11 cellular contexts compared by ENCODE assay signal in genomic region chr7:27134392-27134791, GRCh38. TPM values are rescaled to one million over a fixed set of nuclear protein-coding genes. Genes with fewer than 3 reads are reported as not detected.
DNase-seq lines count a peak whose midpoint lies in the region; ATAC-seq and TF ChIP-seq lines count a peak whose summit lies in the region.
"Had no signal": no experiment of that assay in that cellular context is flagged by ENCODE, and none has a peak within 500 bp of the region (broad histone marks: within the 10 kb centered on the region; RNA-seq: fewer than 3 reads in every experiment).

No MANE protein-coding gene starts in this region.

- DNase-seq in Daoy (ENCODE audit: low read depth), result peak; percentile 95
- peak; percentile 90 for DNase-seq in astrocyte of the cerebellum (ENCODE audit: low read depth)
- no peak for DNase-seq in HuH-7.5 (ENCODE audit: low spot score)
- no peak for DNase-seq in GOT3 (lab: John Stamatoyannopoulos, UW)
- DNase-seq: amygdala had no signal

- H3K4me1 Mint-ChIP-seq in nephron, result peaks cover 82% of the 10 kb centered on the region

- H3K27me3 Mint-ChIP-seq in nephron (ENCODE audit: low read depth), result no peaks in the 10 kb centered on the region

- peak overlapping the region; percentile 89 to 99 (median 92) for H3K27ac Mint-ChIP-seq in nephron

- H3K4me3 ChIP-seq in astrocyte of the cerebellum (ENCODE audit: low read depth, low read length), result no peak overlapping the region
- H3K4me3 ChIP-seq: vagina had no signal

- in situ Hi-C loops in astrocyte of the cerebellum (cut with HindIII; ENCODE audit: low sequenced_read_pairs), result no loop called here

- peak overlapping the region; percentile 70 to 95 (median 77) for H3K4me3 Mint-ChIP-seq in nephron

- peaks cover 36% of the 10 kb centered on the region for H3K36me3 Mint-ChIP-seq in nephron (ENCODE audit: low read depth)

- TF ChIP-seq CTCF in astrocyte of the cerebellum (IDR thresholded peaks at IDR 0.05; ENCODE audit: low read depth, low read length, missing control alignments) (no peak), nephron (IDR thresholded peaks at IDR 0.05; ENCODE audit: unreplicated experiment in 3 of 3) (no peak)

- ATAC-seq in HG03108 (IDR thresholded peaks at IDR 0.05; ENCODE audit: unreplicated experiment), result peak; percentile 49
- no peak for ATAC-seq in GM21723 (IDR thresholded peaks at IDR 0.05; ENCODE audit: unreplicated experiment)
- no peak for ATAC-seq in GM21619 (IDR thresholded peaks at IDR 0.05; ENCODE audit: unreplicated experiment)

- no peaks in the 10 kb centered on the region for H3K9me3 Mint-ChIP-seq in nephron

RNA-seq across cellular contexts. Expression of gene HOXA4, which starts 3.8 kb away (rescaled TPM):
- total RNA-seq in Daoy (2014; rRNA removed; shearing (Covaris generic)), result 4.1 and 6.7 TPM in 2 replicates

RNA-seq across cellular contexts. Expression of gene HOXA5, which starts 9.1 kb away (rescaled TPM):
- 22.6 and 41.1 TPM in 2 replicates for total RNA-seq in Daoy (2014; rRNA removed; shearing (Covaris generic))
- total RNA-seq: T-helper 1 cell treated with Interleukin-12 subunit alpha and Interleukin-12 subunit beta and Interleukin-4 antibody, amounts not matched to agents 30 ng/mL and 1 ng/mL, for 36 hours had no signal

RNA-seq across cellular contexts. Expression of gene HOXA6, which starts 13.2 kb away (rescaled TPM):
- 0.92 and 4.2 TPM in 2 replicates for total RNA-seq in Daoy (2014; rRNA removed; shearing (Covaris generic))
- total RNA-seq: T-helper 1 cell treated with Interleukin-12 subunit alpha and Interleukin-12 subunit beta and Interleukin-4 antibody, amounts not matched to agents 30 ng/mL and 1 ng/mL, for 36 hours had no signal

RNA-seq across cellular contexts. Expression of gene HOXA3, which starts 18.0 kb away (rescaled TPM):
- total RNA-seq in Daoy (2014; rRNA removed; shearing (Covaris generic)), result 12.4 and 16.8 TPM in 2 replicates
- total RNA-seq: T-helper 1 cell treated with Interleukin-12 subunit alpha and Interleukin-12 subunit beta and Interleukin-4 antibody, amounts not matched to agents 30 ng/mL and 1 ng/mL, for 36 hours had no signal

RNA-seq across cellular contexts. Expression of gene HOXA7, which starts 22.1 kb away (rescaled TPM):
- 21.7 and 24.4 TPM in 2 replicates for total RNA-seq in Daoy (2014; rRNA removed; shearing (Covaris generic))
- total RNA-seq: T-helper 1 cell treated with Interleukin-12 subunit alpha and Interleukin-12 subunit beta and Interleukin-4 antibody, amounts not matched to agents 30 ng/mL and 1 ng/mL, for 36 hours had no signal

Comparison
In these comparisons a context has a peak if more than half of its experiments do, and no peak if none do; other contexts are left out.
1. DNase-seq: peak in Daoy (single experiment) and astrocyte of the cerebellum (single experiment); none in HuH-7.5 (single experiment) and GOT3 (single experiment).